Comparison of ENCODE assay signal across 1 cellular context in genomic region chr10:120580651-120581259, GRCh38.
TF ChIP-seq lines count a peak whose summit lies in the region.

No MANE protein-coding gene starts in this region.

TF ChIP-seq in HepG2, 621 proteins besides CTCF, POLR2A, EP300 and RAD21:
- TF ChIP-seq ARHGAP35 (CRISPR knock-in tag; IDR thresholded peaks at IDR 0.05; ENCODE audit: borderline replicate concordance) (no peak), HNF4A (CRISPR knock-in tag; IDR thresholded peaks at IDR 0.05) (peak; percentile 34)
